ENCODE assay signal across 28 cellular contexts in genomic region chr5:2669259-2669658, GRCh38.
"Had no signal": no experiment of that assay in that cellular context is flagged by ENCODE, and none has a peak within 500 bp of the region (broad histone marks: within the 10 kb centered on the region; RNA-seq: fewer than 3 reads in every experiment).

No MANE protein-coding gene starts in this region.

- H3K27me3 ChIP-seq: adrenal gland, ascending aorta, breast epithelium had no signal

- H3K4me1 ChIP-seq: adrenal gland, ascending aorta, breast epithelium, esophagus muscularis mucosa, gastroesophageal sphincter, heart right ventricle had no signal

- H3K4me3 ChIP-seq: adrenal gland, ascending aorta, breast epithelium, esophagus muscularis mucosa, gastroesophageal sphincter, heart right ventricle had no signal

- DNase-seq: activated CD4-positive, alpha-beta memory T cell treated with anti-CD3 and anti-CD28 coated beads for 36 hours; activated CD4-positive, alpha-beta T cell treated with anti-CD3 and anti-CD28 coated beads for 36 hours; activated CD4-positive, alpha-beta T cell treated with anti-CD3 and anti-CD28 coated beads, Interleukin-2, amount 10 ng/mL, durations not matched to agents 24 days and 14 days; activated CD4-positive, CD25-positive, alpha-beta regulatory T cell; activated CD4-positive, CD25-positive, alpha-beta regulatory T cell treated with anti-CD3 and anti-CD28 coated beads, Interleukin-2, amount 50 U/mL, for 72 hours; activated CD8-positive, alpha-beta memory T cell treated with anti-CD3 and anti-CD28 coated beads, Interleukin-2, amount 10 ng/mL, durations not matched to agents 7 days and 5 days; activated CD8-positive, alpha-beta memory T cell treated with anti-CD3 and anti-CD28 coated beads, Interleukin-2, amount 50 U/mL, for 4 hours; activated CD8-positive, alpha-beta T cell treated with anti-CD3 and anti-CD28 coated beads, Interleukin-2, amount 10 ng/mL, durations not matched to agents 7 days and 5 days; activated effector memory CD4-positive, alpha-beta T cell treated with anti-CD3 and anti-CD28 coated beads, Interleukin-2, amount 50 U/mL, for 16 hours; activated naive CD4-positive, alpha-beta T cell treated with anti-CD3 and anti-CD28 coated beads for 36 hours; activated naive CD8-positive, alpha-beta T cell treated with anti-CD3 and anti-CD28 coated beads for 36 hours; activated naive CD8-positive, alpha-beta T cell treated with anti-CD3 and anti-CD28 coated beads, Interleukin-2, amount 50 U/mL, for 24 hours; activated T-cell treated with anti-CD3 and anti-CD28 coated beads, Interleukin-2, amount 50 U/mL, for 1 hour; activated T-cell treated with anti-CD3 and anti-CD28 coated beads, Interleukin-2, amount 50 U/mL, for 48 hours; adrenal gland; amygdala; cortex of kidney; dermis blood vessel endothelial cell; effector CD4-positive, alpha-beta T cell; effector memory CD8-positive, alpha-beta T cell; erythroblast; foreskin melanocyte; heart right ventricle; T-helper 2 cell had no signal

- H3K27ac ChIP-seq: adrenal gland, ascending aorta, breast epithelium, esophagus muscularis mucosa, gastroesophageal sphincter, heart right ventricle had no signal

- H3K36me3 ChIP-seq: adrenal gland, ascending aorta, breast epithelium, esophagus muscularis mucosa, gastroesophageal sphincter, heart right ventricle had no signal

- H3K9me3 ChIP-seq: adrenal gland, ascending aorta, breast epithelium, esophagus muscularis mucosa, gastroesophageal sphincter, heart right ventricle had no signal

- ATAC-seq: activated CD4-positive, alpha-beta T cell treated with anti-CD3 and anti-CD28 coated beads for 36 hours; activated CD8-positive, alpha-beta memory T cell treated with anti-CD3 and anti-CD28 coated beads, Interleukin-2, amount 10 ng/mL, durations not matched to agents 7 days and 5 days; activated CD8-positive, alpha-beta T cell treated with anti-CD3 and anti-CD28 coated beads, Interleukin-2, amount 10 ng/mL, durations not matched to agents 7 days and 5 days; activated naive CD8-positive, alpha-beta T cell treated with anti-CD3 and anti-CD28 coated beads, Interleukin-2, amount 50 U/mL, for 24 hours; effector memory CD8-positive, alpha-beta T cell; gastroesophageal sphincter; heart right ventricle had no signal
